ENCODE assay signal across 8 cellular contexts in genomic region chr2:230225486-230225885, GRCh38. TPM values are rescaled to one million over a fixed set of nuclear protein-coding genes. Genes with fewer than 3 reads are reported as not detected.
DNase-seq lines count a peak whose midpoint lies in the region; ATAC-seq and TF ChIP-seq lines count a peak whose summit lies in the region.

Gene SP140 (plus strand): TSS chr2:230225736. CDS start chr2:230225845, 109 bp downstream.

- H3K9me3 ChIP-seq in duodenal mucosa (ENCODE audit: control insufficient read depth in 1 of 2, low read length in 2 of 2), result no peaks in the 10 kb centered on the region

- no peak for TF ChIP-seq CTCF in WTC11 (IDR thresholded peaks at IDR 0.05)

- peak; percentile 69 for DNase-seq in activated CD4-positive, CD25-positive, alpha-beta regulatory T cell treated with anti-CD3 and anti-CD28 coated beads, Interleukin-2, amount 50 U/mL, for 16 hours (ENCODE audit: low read depth, low spot score)
- DNase-seq in stimulated activated CD4-positive, alpha-beta T cell treated with anti-CD3 and anti-CD28 coated beads, Interleukin-1b, Interleukin-23, amount 100 ng/mL, for 4 hours (ENCODE audit: low read depth in 2 of 2), result peak; percentile 47 to 59
- no peak for DNase-seq in WTC11 (ENCODE audit: low spot score)
- no peak for DNase-seq in H7
- no peak for DNase-seq in HuH-7.5 (ENCODE audit: low spot score)

- peaks cover 8% of the 10 kb centered on the region for H3K9me3 Mint-ChIP-seq in WTC11

- CTCF ChIA-PET in WTC11 (lab: Charles Lee), result no interaction called here

- ATAC-seq in GM18511 (IDR thresholded peaks at IDR 0.05; ENCODE audit: unreplicated experiment) (peak; percentile 78), HG02884 (IDR thresholded peaks at IDR 0.05; ENCODE audit: unreplicated experiment) (peak; percentile 74), WTC11 (no peak)

- H3K4me1 ChIP-seq in duodenal mucosa (ENCODE audit: control insufficient read depth in 1 of 2, insufficient read depth in 2 of 2, low read length in 2 of 2), result peaks cover 6 to 11% of the 10 kb centered on the region in 2 donors

- peaks cover 8% of the 10 kb centered on the region for H3K36me3 Mint-ChIP-seq in WTC11

- H3K27ac Mint-ChIP-seq in WTC11, result no peak within 1 kb of the TSS

- POLR2A ChIA-PET in WTC11 (lab: Charles Lee), result no interaction called here

- peak within 1 kb of the TSS; percentile 36 to 70 for H3K4me3 ChIP-seq in duodenal mucosa (ENCODE audit: low read depth in 1 of 2, low read length in 2 of 2)
- no peak within 1 kb of the TSS for H3K4me3 ChIP-seq in H7 (ENCODE audit: insufficient read depth, low read depth, low read length)

- H3K4me3 Mint-ChIP-seq in WTC11, result no peak within 1 kb of the TSS

- peaks cover 7% of the 10 kb centered on the region for H3K4me1 Mint-ChIP-seq in WTC11

- H3K27me3 ChIP-seq in duodenal mucosa (ENCODE audit: control insufficient read depth in 1 of 2, insufficient read depth in 2 of 2, low read length in 2 of 2) (no peaks in the 10 kb centered on the region), H7 (ENCODE audit: control insufficient read depth, insufficient read depth, low read length) (no peaks in the 10 kb centered on the region)

- peak within 1 kb of the TSS; percentile 48 to 50 for H3K9ac ChIP-seq in duodenal mucosa (ENCODE audit: low read depth in 1 of 2, low read length in 2 of 2)

- peak within 1 kb of the TSS; percentile 39 for H3K27ac ChIP-seq in duodenal mucosa (ENCODE audit: low read depth, low read length)

- no peaks in the 10 kb centered on the region; the same call in 1 of the 2 replicates for H3K27me3 Mint-ChIP-seq in WTC11 (ENCODE audit: low read depth)

- H3K36me3 ChIP-seq in duodenal mucosa (ENCODE audit: control insufficient read depth in 1 of 2, insufficient read depth in 2 of 2, low read length in 2 of 2) (no peaks in the 10 kb centered on the region), H7 (replicated peaks; ENCODE audit: control insufficient read depth, insufficient read depth, low read length) (no peaks in the 10 kb centered on the region)

TF ChIP-seq in WTC11, 78 proteins besides CTCF, POLR2A, EP300 and RAD21:
- TF ChIP-seq ATF2 (CRISPR knock-in tag; IDR thresholded peaks at IDR 0.05; ENCODE audit: borderline replicate concordance, low read depth) (no peak), SP1 (CRISPR knock-in tag; conservative IDR thresholded peaks at IDR 0.05) (no peak), NFATC4 (CRISPR knock-in tag; IDR thresholded peaks at IDR 0.05) (no peak), MXD4 (CRISPR knock-in tag; IDR thresholded peaks at IDR 0.05; ENCODE audit: borderline replicate concordance) (no peak), E2F5 (CRISPR knock-in tag; IDR thresholded peaks at IDR 0.05) (no peak), HMGA2 (CRISPR knock-in tag; IDR thresholded peaks at IDR 0.05) (no peak), ATF1 (CRISPR knock-in tag; IDR thresholded peaks at IDR 0.05) (no peak), CDX4 (CRISPR knock-in tag; IDR thresholded peaks at IDR 0.05; ENCODE audit: borderline replicate concordance) (no peak), FOXK1 (CRISPR knock-in tag; IDR thresholded peaks at IDR 0.05) (no peak), ESRRA (CRISPR knock-in tag; IDR thresholded peaks at IDR 0.05; ENCODE audit: borderline replicate concordance) (no peak), NR3C1 (CRISPR knock-in tag; conservative IDR thresholded peaks at IDR 0.05; ENCODE audit: low read depth) (no peak), ZNF416 (CRISPR knock-in tag; IDR thresholded peaks at IDR 0.05) (no peak), ZNF232 (CRISPR knock-in tag; IDR thresholded peaks at IDR 0.05) (no peak), FOXP1 (CRISPR knock-in tag; IDR thresholded peaks at IDR 0.05; ENCODE audit: borderline replicate concordance) (no peak), TCF7 (CRISPR knock-in tag; IDR thresholded peaks at IDR 0.05; ENCODE audit: low read depth) (no peak), IRF2 (CRISPR knock-in tag; IDR thresholded peaks at IDR 0.05; ENCODE audit: borderline replicate concordance, low read depth) (no peak), OVOL2 (CRISPR knock-in tag; IDR thresholded peaks at IDR 0.05; ENCODE audit: borderline replicate concordance) (no peak), ATF6 (CRISPR knock-in tag; IDR thresholded peaks at IDR 0.05) (no peak)

RNA-seq across cellular contexts. Expression of gene SP140, which starts in this region (rescaled TPM):
- 0.16 to 0.66 TPM (median 0.37 TPM) in 3 replicates for total RNA-seq in WTC11 (2021)
- 0.55 TPM in 1 of 2 replicates, not detected in the other for total RNA-seq in H7 (2014; rRNA removed; shearing (Covaris generic))

Comparison
In these comparisons a context has a peak if more than half of its experiments do, and no peak if none do; other contexts are left out.
1. DNase-seq: peak in activated CD4-positive, CD25-positive, alpha-beta regulatory T cell treated with anti-CD3 and anti-CD28 coated beads, Interleukin-2, amount 50 U/mL, for 16 hours (single experiment) and stimulated activated CD4-positive, alpha-beta T cell treated with anti-CD3 and anti-CD28 coated beads, Interleukin-1b, Interleukin-23, amount 100 ng/mL, for 4 hours (2 of 2); none in WTC11 (single experiment), H7 (single experiment) and HuH-7.5 (single experiment).